9 cellular contexts compared by ENCODE assay signal in the genomic region with DNA sequence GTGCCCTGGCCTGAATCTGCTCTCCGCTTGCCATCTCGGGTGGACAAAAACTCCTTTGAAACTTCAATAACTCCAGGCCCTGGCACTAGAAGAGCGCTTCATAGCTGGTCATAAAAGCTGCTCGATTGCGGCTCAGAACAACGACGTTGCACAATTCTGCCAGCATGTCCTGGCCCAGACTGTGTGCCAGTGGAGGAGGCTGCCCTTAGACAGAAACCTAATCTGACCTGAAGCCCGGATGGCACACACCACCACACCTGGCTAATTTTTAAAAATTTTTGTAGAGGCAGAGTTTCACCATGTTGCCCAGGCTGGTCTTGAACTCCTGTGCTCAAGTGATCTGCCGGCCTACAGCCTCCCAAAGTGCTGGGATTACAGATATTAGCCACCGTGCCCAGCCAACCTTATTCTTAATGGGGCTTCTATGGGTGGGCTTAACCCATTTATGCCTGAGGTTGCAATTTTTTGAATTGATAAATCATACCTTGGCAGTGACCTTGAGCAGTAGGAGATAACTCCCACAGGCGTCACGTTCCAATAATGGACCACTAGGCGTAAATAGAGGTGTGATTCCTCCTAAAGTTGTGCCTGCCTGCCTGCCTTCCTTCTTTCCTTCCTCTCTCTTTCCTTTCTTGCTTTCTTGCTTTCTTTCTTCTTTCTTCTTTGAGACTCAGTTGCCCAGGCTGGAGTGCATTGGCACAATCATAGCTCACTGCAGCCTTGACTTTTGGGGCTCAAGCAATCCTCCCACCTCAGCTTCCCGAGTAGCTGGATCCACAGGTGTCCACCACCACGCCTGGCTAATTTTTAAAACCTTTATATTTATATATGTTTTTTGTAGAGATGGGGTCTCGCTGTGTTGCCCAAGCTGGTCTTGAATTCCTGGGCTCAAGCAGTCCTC. TPM values are rescaled to one million over a fixed set of nuclear protein-coding genes. Genes with fewer than 3 reads are reported as not detected.
A peak's percentile ranks its signal among the peaks of the same experiment; 100 is the strongest.
DNase-seq lines count a peak whose midpoint lies in the region; ATAC-seq and TF ChIP-seq lines count a peak whose summit lies in the region.
"Had no signal": no experiment of that assay in that cellular context is flagged by ENCODE, and none has a peak within 500 bp of the region (broad histone marks: within the 10 kb centered on the region; RNA-seq: fewer than 3 reads in every experiment).

No MANE protein-coding gene starts in this region.

- DNase-seq in Calu3 (no peak), Peyer's patch (peak in 2 of 3 donors; percentile 62 to 67), esophagus squamous epithelium (lab: John Stamatoyannopoulos, UW) (no peak), osteoblast (ENCODE audit: insufficient read length, low spot score, missing footprints) (peak; percentile 78), DMS114 treated with DMSO at 0.1 percent for 48 hours (lab: John Stamatoyannopoulos, UW; ENCODE audit: unreplicated experiment) (no peak)

- H3K36me3 ChIP-seq in Peyer's patch, result no peaks in the 10 kb centered on the region
- peaks cover 0 to 19% (median 0%) of the 10 kb centered on the region in 3 donors for H3K36me3 ChIP-seq in esophagus squamous epithelium
- H3K36me3 ChIP-seq in osteoblast (ENCODE audit: insufficient read depth, low read length), result no peaks in the 10 kb centered on the region

- peaks cover 3 to 22% (median 10%) of the 10 kb centered on the region in 4 donors for H3K4me1 ChIP-seq in Peyer's patch
- H3K4me1 ChIP-seq in esophagus squamous epithelium, result peaks cover 28 to 94% (median 32%) of the 10 kb centered on the region in 3 donors
- peaks cover 26% of the 10 kb centered on the region for H3K4me1 ChIP-seq in osteoblast (ENCODE audit: insufficient read depth, low read length)

- intact Hi-C loops in Calu3 (cut with micrococcal nuclease; ENCODE audit: unreplicated experiment), result loop anchor here (5.0 kb wide), 1 partner anchor 56 kb away; no protein-coding TSS in a partner anchor
- intact Hi-C loops in esophagus squamous epithelium (cut with DNase I), result no loop called here

- peak overlapping the region; percentile 97 for H3K4me3 Mint-ChIP-seq in Calu3 (ENCODE audit: low read depth, unreplicated experiment)

- TF ChIP-seq POLR2A in Peyer's patch (IDR thresholded peaks at IDR 0.05), result no peak
- no peak for TF ChIP-seq POLR2A in esophagus squamous epithelium (IDR thresholded peaks at IDR 0.05)

- H3K27ac ChIP-seq in Peyer's patch (peak overlapping the region in 3 of 4 donors; percentile 72 to 94 (median 88)), esophagus squamous epithelium (peak overlapping the region; percentile 88 to 99 (median 97)), osteoblast (ENCODE audit: low read depth, low read length) (no peak overlapping the region)

- H3K9me3 ChIP-seq in Peyer's patch (no peaks in the 10 kb centered on the region), esophagus squamous epithelium (no peaks in the 10 kb centered on the region), osteoblast (ENCODE audit: low read depth, low read length) (no peaks in the 10 kb centered on the region)

- H3K79me2 ChIP-seq in osteoblast (ENCODE audit: insufficient read depth, low read length), result no peaks in the 10 kb centered on the region

- WGBS in esophagus squamous epithelium, 2 donors, result 61 to 83% methylated on average over 13 to 16 of the region's 16 CpGs

- peak overlapping the region; percentile 52 for H3K4me2 ChIP-seq in osteoblast (ENCODE audit: insufficient read depth, low read length)

- H3K4me1 Mint-ChIP-seq in Calu3 (ENCODE audit: low read depth, unreplicated experiment), result peaks cover 34% of the 10 kb centered on the region

- TF ChIP-seq CTCF in Calu3 (IDR thresholded peaks at IDR 0.05; ENCODE audit: unreplicated experiment) (no peak), Peyer's patch (IDR thresholded peaks at IDR 0.05) (no peak), esophagus squamous epithelium (IDR thresholded peaks at IDR 0.05) (no peak), osteoblast (IDR thresholded peaks at IDR 0.05; ENCODE audit: extremely low read depth, low read depth, low read length) (no peak)

- peak overlapping the region; percentile 27 for H3K27ac Mint-ChIP-seq in Calu3 (ENCODE audit: unreplicated experiment)

- no peak overlapping the region for H2AFZ ChIP-seq in osteoblast (ENCODE audit: low read length)

- H3K36me3 Mint-ChIP-seq in Calu3 (ENCODE audit: insufficient read depth, unreplicated experiment), result peaks cover 46% of the 10 kb centered on the region

- H3K9me3 Mint-ChIP-seq in Calu3 (ENCODE audit: low read depth, unreplicated experiment), result no peaks in the 10 kb centered on the region

- ATAC-seq in GM21576 (IDR thresholded peaks at IDR 0.05; ENCODE audit: unreplicated experiment) (no peak), GM18861 (IDR thresholded peaks at IDR 0.05; ENCODE audit: unreplicated experiment) (no peak), GM21723 (IDR thresholded peaks at IDR 0.05; ENCODE audit: unreplicated experiment) (no peak)

- no peak overlapping the region for H3K4me3 ChIP-seq in Peyer's patch
- peak overlapping the region in 3 of 4 donors; percentile 82 to 94 (median 86) for H3K4me3 ChIP-seq in esophagus squamous epithelium
- H3K4me3 ChIP-seq in osteoblast (ENCODE audit: insufficient read depth, low read length), result no peak overlapping the region

- BruUV-seq in Calu3 (replicated peaks; lab: Mats Ljungman, UMichigan), result TSS peak; percentile 41

- H3K27me3 ChIP-seq in Peyer's patch (no peaks in the 10 kb centered on the region), esophagus squamous epithelium (peaks cover 0 to 35% (median 0%) of the 10 kb centered on the region in 4 donors), osteoblast (ENCODE audit: insufficient read depth, low read length) (peaks cover 53% of the 10 kb centered on the region)

- no peaks in the 10 kb centered on the region for H4K20me1 ChIP-seq in osteoblast (ENCODE audit: insufficient read depth, low read length)

- CTCF ChIA-PET in Calu3 (lab: Charles Lee), result interaction anchor here (0.9 kb wide), 1 partner anchor 23 kb away, joined by 4 read pairs; no protein-coding TSS in a partner anchor

- H3K27me3 Mint-ChIP-seq in Calu3 (ENCODE audit: unreplicated experiment), result no peaks in the 10 kb centered on the region

RNA-seq across cellular contexts. Expression of a gene that starts 1.1 kb away (rescaled TPM):
- total RNA-seq in Calu3 (2022) (75.0 and 104 TPM in 2 replicates), Peyer's patch (10 to 100 TPM; 28.7 to 84.2 (median 53.0) TPM), esophagus squamous epithelium (1,000 to 10,000 TPM in 2 of 4 donors, 100 to 1,000 TPM in 2; 504 to 1,677 (median 860) TPM), osteoblast (24.2 and 27.1 TPM in 2 replicates)

RNA-seq across cellular contexts. Expression of a gene that starts 20.1 kb away (rescaled TPM):
- total RNA-seq in Calu3 (2022) (0.52 and 0.54 TPM in 2 replicates), Peyer's patch (1 to 10 TPM in 2 of 4 donors, under 1 TPM in 2; 0.13 to 2.0 (median 1.1) TPM), esophagus squamous epithelium (1 to 10 TPM in 1 of 4 donors, under 1 TPM in 3; 0.22 to 5.6 (median 0.49) TPM), osteoblast (under 0.01 and 0.29 TPM in 2 replicates)
- total RNA-seq: pulmonary artery endothelial cell had no signal

Comparison
In these comparisons a context has a peak if more than half of its experiments do, and no peak if none do; other contexts are left out.
1. DNase-seq: peak in Peyer's patch (2 of 3) and osteoblast (single experiment); none in Calu3 (single experiment), esophagus squamous epithelium (single experiment) and DMS114 treated with DMSO at 0.1 percent for 48 hours (single experiment).
2. H3K4me3 ChIP-seq: peak in esophagus squamous epithelium (3 of 4); none in Peyer's patch (0 of 4) and osteoblast (single experiment).